ENCODE assay signal across 1 cellular context in the genomic region with DNA sequence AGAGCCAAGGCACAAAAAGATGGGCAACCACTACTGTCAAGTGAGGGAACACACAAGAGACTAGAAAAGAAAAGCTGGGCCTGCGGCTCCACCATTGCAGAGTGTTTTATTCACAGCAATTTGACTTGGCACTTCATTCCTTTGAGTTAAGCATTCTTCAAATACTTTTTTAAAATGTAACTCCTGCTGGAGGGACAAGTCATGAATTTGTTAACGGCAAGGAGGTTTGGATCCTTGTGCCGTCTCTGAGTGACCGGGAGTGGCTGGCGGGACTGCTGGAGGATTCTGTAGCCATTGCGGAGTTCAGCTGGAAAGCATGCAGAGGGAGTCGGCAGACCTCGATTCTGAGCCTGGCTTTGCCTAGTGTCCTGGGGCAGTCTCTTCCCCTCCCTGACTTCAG.
TF ChIP-seq lines count a peak whose summit lies in the region.

No MANE protein-coding gene starts in this region.

TF ChIP-seq in WTC11, 78 proteins besides CTCF, POLR2A, EP300 and RAD21 (continued from another document):
- no peak for TF ChIP-seq PRDM15 (CRISPR knock-in tag; IDR thresholded peaks at IDR 0.05)
- no peak for TF ChIP-seq RELA (CRISPR knock-in tag; IDR thresholded peaks at IDR 0.05; ENCODE audit: borderline replicate concordance)
- TF ChIP-seq ZNF416 (CRISPR knock-in tag; IDR thresholded peaks at IDR 0.05) = no peak
- TF ChIP-seq, protein P1, sequence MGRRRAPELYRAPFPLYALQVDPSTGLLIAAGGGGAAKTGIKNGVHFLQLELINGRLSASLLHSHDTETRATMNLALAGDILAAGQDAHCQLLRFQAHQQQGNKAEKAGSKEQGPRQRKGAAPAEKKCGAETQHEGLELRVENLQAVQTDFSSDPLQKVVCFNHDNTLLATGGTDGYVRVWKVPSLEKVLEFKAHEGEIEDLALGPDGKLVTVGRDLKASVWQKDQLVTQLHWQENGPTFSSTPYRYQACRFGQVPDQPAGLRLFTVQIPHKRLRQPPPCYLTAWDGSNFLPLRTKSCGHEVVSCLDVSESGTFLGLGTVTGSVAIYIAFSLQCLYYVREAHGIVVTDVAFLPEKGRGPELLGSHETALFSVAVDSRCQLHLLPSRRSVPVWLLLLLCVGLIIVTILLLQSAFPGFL (CRISPR knock-in tag; IDR thresholded peaks at IDR 0.05; ENCODE audit: borderline replicate concordance) = no peak
- no peak for TF ChIP-seq CDX4 (CRISPR knock-in tag; IDR thresholded peaks at IDR 0.05; ENCODE audit: borderline replicate concordance)
- no peak for TF ChIP-seq IRF2 (CRISPR knock-in tag; IDR thresholded peaks at IDR 0.05; ENCODE audit: borderline replicate concordance, low read depth)
